In genomic region chr9:93900971-93901861, GRCh38 we compare ENCODE assay signal across 26 cellular contexts. TPM values are rescaled to one million over a fixed set of nuclear protein-coding genes. Genes with fewer than 3 reads are reported as not detected.
DNase-seq lines count a peak whose midpoint lies in the region; ATAC-seq and TF ChIP-seq lines count a peak whose summit lies in the region.
"Had no signal": no experiment of that assay in that cellular context is flagged by ENCODE, and none has a peak within 500 bp of the region (broad histone marks: within the 10 kb centered on the region; RNA-seq: fewer than 3 reads in every experiment).

No MANE protein-coding gene starts in this region.

- H3K27ac ChIP-seq in right atrium auricular region (no peak overlapping the region), WERI-Rb-1 (no peak overlapping the region)
- no peak overlapping the region for H3K27ac ChIP-seq in naive thymus-derived CD4-positive, alpha-beta T cell (ENCODE audit: low read depth, low read length)
- H3K27ac ChIP-seq: adrenal gland, breast epithelium, colonic mucosa, parathyroid adenoma, SK-N-MC, testis had no signal

- H3K4me3 Mint-ChIP-seq in naive thymus-derived CD4-positive, alpha-beta T cell = no peak overlapping the region
- H3K4me3 Mint-ChIP-seq in type B pancreatic cell = no peak overlapping the region
- H3K4me3 Mint-ChIP-seq: CD8-positive, alpha-beta T cell; stimulated activated effector memory CD8-positive, alpha-beta T cell treated with anti-CD3 and anti-CD28 coated beads, Interleukin-12 subunit alpha, Interleukin-12 subunit beta, amount 100 ng/mL, for 72 hours had no signal

- intact Hi-C loops in Right ventricle myocardium superior (cut with DNase I) = no loop called here
- intact Hi-C loops in naive thymus-derived CD4-positive, alpha-beta T cell (cut with micrococcal nuclease) = no loop called here

- H3K4me1 ChIP-seq in right atrium auricular region = no peaks in the 10 kb centered on the region
- H3K4me1 ChIP-seq in naive thymus-derived CD4-positive, alpha-beta T cell (ENCODE audit: control insufficient read depth in 2 of 2, insufficient read depth in 2 of 2, low read length in 2 of 2) = peaks cover 0 to 28% of the 10 kb centered on the region in 2 donors
- H3K4me1 ChIP-seq: adrenal gland, breast epithelium, colonic mucosa, HAP-1, parathyroid adenoma, testis had no signal

- H3K27ac Mint-ChIP-seq in naive thymus-derived CD4-positive, alpha-beta T cell = peak overlapping the region in 5 of 9 donors; percentile 43 to 80 (median 77)
- H3K27ac Mint-ChIP-seq in type B pancreatic cell = no peak overlapping the region
- H3K27ac Mint-ChIP-seq: CD8-positive, alpha-beta T cell; stimulated activated effector memory CD8-positive, alpha-beta T cell treated with anti-CD3 and anti-CD28 coated beads, Interleukin-12 subunit alpha, Interleukin-12 subunit beta, amount 100 ng/mL, for 72 hours had no signal

- no peak overlapping the region for H3K4me3 ChIP-seq in right atrium auricular region
- H3K4me3 ChIP-seq in WERI-Rb-1 (ENCODE audit: low read depth, low read length) = no peak overlapping the region
- H3K4me3 ChIP-seq in naive thymus-derived CD4-positive, alpha-beta T cell (ENCODE audit: low read length) = no peak overlapping the region
- H3K4me3 ChIP-seq: adrenal gland, breast epithelium, colonic mucosa, HAP-1, SK-N-MC, testis had no signal

- peaks cover 0 to 9% (median 1%) of the 10 kb centered on the region in 5 donors for H3K36me3 Mint-ChIP-seq in naive thymus-derived CD4-positive, alpha-beta T cell
- H3K36me3 Mint-ChIP-seq in type B pancreatic cell = no peaks in the 10 kb centered on the region
- H3K36me3 Mint-ChIP-seq: CD8-positive, alpha-beta T cell; stimulated activated effector memory CD8-positive, alpha-beta T cell treated with anti-CD3 and anti-CD28 coated beads, Interleukin-12 subunit alpha, Interleukin-12 subunit beta, amount 100 ng/mL, for 72 hours had no signal

- no peak for ATAC-seq in Right ventricle myocardium superior (ENCODE audit: poor library complexity)
- no peak for ATAC-seq in naive thymus-derived CD4-positive, alpha-beta T cell
- no peak for ATAC-seq in GM21786 (IDR thresholded peaks at IDR 0.05; ENCODE audit: unreplicated experiment)
- no peak for ATAC-seq in GM18858 (IDR thresholded peaks at IDR 0.05; ENCODE audit: unreplicated experiment)
- ATAC-seq: activated CD4-positive, CD25-positive, alpha-beta regulatory T cell treated with anti-CD3 and anti-CD28 coated beads, Interleukin-2, amount 50 U/mL, for 24 hours; CD8-positive, alpha-beta T cell; stimulated activated effector memory CD8-positive, alpha-beta T cell treated with anti-CD3 and anti-CD28 coated beads, Interleukin-12 subunit alpha, Interleukin-12 subunit beta, amount 100 ng/mL, for 72 hours had no signal

- POLR2A ChIA-PET in naive thymus-derived CD4-positive, alpha-beta T cell (lab: Charles Lee) = no interaction called here

- no peaks in the 10 kb centered on the region for H3K27me3 ChIP-seq in right atrium auricular region
- H3K27me3 ChIP-seq in WERI-Rb-1 (ENCODE audit: insufficient read depth, low read depth, severe bottlenecking) = no peaks in the 10 kb centered on the region
- H3K27me3 ChIP-seq in naive thymus-derived CD4-positive, alpha-beta T cell (ENCODE audit: control insufficient read depth in 2 of 2, insufficient read depth in 2 of 2, low read length in 2 of 2) = no peaks in the 10 kb centered on the region
- H3K27me3 ChIP-seq: adrenal gland, breast epithelium, colonic mucosa, testis had no signal

- H3K9me3 Mint-ChIP-seq in naive thymus-derived CD4-positive, alpha-beta T cell = peaks cover 0 to 9% (median 0%) of the 10 kb centered on the region in 11 donors
- peaks cover 1% of the 10 kb centered on the region for H3K9me3 Mint-ChIP-seq in type B pancreatic cell
- H3K9me3 Mint-ChIP-seq: CD8-positive, alpha-beta T cell; stimulated activated effector memory CD8-positive, alpha-beta T cell treated with anti-CD3 and anti-CD28 coated beads, Interleukin-12 subunit alpha, Interleukin-12 subunit beta, amount 100 ng/mL, for 72 hours had no signal

- H3K9me3 ChIP-seq in right atrium auricular region (no peaks in the 10 kb centered on the region), WERI-Rb-1 (ENCODE audit: severe bottlenecking) (peaks cover 4% of the 10 kb centered on the region)
- no peaks in the 10 kb centered on the region for H3K9me3 ChIP-seq in naive thymus-derived CD4-positive, alpha-beta T cell (ENCODE audit: control insufficient read depth in 2 of 3, low read length in 3 of 3)
- H3K9me3 ChIP-seq: adrenal gland, breast epithelium, colonic mucosa, HAP-1, testis had no signal

- DNase-seq in Right ventricle myocardium superior (peak; percentile 22), right atrium auricular region (ENCODE audit: low spot score) (no peak), WERI-Rb-1 (peak; percentile 6), type B pancreatic cell (ENCODE audit: extremely low spot score, unreplicated experiment) (peak; percentile 57), CD1c-positive myeloid dendritic cell (ENCODE audit: extremely low spot score) (no peak)
- no peak for DNase-seq in naive thymus-derived CD4-positive, alpha-beta T cell
- DNase-seq: colonic mucosa, mammary epithelial cell, NCI-H1436, NCI-H510A treated with DMSO at 0.1 percent for 48 hours, T-helper 9 cell, testis had no signal

- H3K27me3 Mint-ChIP-seq in naive thymus-derived CD4-positive, alpha-beta T cell = peaks cover 0 to 3% (median 0%) of the 10 kb centered on the region in 5 donors
- H3K27me3 Mint-ChIP-seq in type B pancreatic cell = peaks cover 10% of the 10 kb centered on the region

- CTCF ChIA-PET in naive thymus-derived CD4-positive, alpha-beta T cell (lab: Charles Lee) = interaction anchor here (1.0 kb wide), 1 partner anchor 8 kb away, joined by 3 read pairs; no protein-coding TSS in a partner anchor

- peaks cover 13 to 37% (median 26%) of the 10 kb centered on the region in 7 donors for H3K4me1 Mint-ChIP-seq in naive thymus-derived CD4-positive, alpha-beta T cell
- peaks cover 8% of the 10 kb centered on the region for H3K4me1 Mint-ChIP-seq in type B pancreatic cell (ENCODE audit: unreplicated experiment)
- H3K4me1 Mint-ChIP-seq: stimulated activated effector memory CD8-positive, alpha-beta T cell treated with anti-CD3 and anti-CD28 coated beads, Interleukin-12 subunit alpha, Interleukin-12 subunit beta, amount 100 ng/mL, for 72 hours had no signal

- no peaks in the 10 kb centered on the region for H3K36me3 ChIP-seq in right atrium auricular region
- no peaks in the 10 kb centered on the region for H3K36me3 ChIP-seq in WERI-Rb-1
- H3K36me3 ChIP-seq in naive thymus-derived CD4-positive, alpha-beta T cell (ENCODE audit: control insufficient read depth in 2 of 3, insufficient read depth in 3 of 3, low read length in 3 of 3) = no peaks in the 10 kb centered on the region
- H3K36me3 ChIP-seq: adrenal gland, breast epithelium, colonic mucosa, HAP-1 had no signal

- TF ChIP-seq CTCF in right atrium auricular region (IDR thresholded peaks at IDR 0.05) = no peak
- TF ChIP-seq CTCF in WERI-Rb-1 (IDR thresholded peaks at IDR 0.05; ENCODE audit: low read depth, low read length) = peak; percentile 13; the same call in 1 of the 2 replicates
- TF ChIP-seq CTCF in type B pancreatic cell (conservative IDR thresholded peaks at IDR 0.05) = no peak

RNA-seq across cellular contexts. Expression of gene BARX1, which starts 53.9 kb away (rescaled TPM):
- not detected for total RNA-seq in Right ventricle myocardium superior
- total RNA-seq in right atrium auricular region = not detected
- under 1 TPM in 2 of 5 experiments, not detected in 3; 0.19 to 0.56 TPM for total RNA-seq in naive thymus-derived CD4-positive, alpha-beta T cell
- polyA plus RNA-seq in naive thymus-derived CD4-positive, alpha-beta T cell = not detected
- 0.71 and 11.8 TPM in 2 replicates for total RNA-seq in type B pancreatic cell (ENCODE audit: low replicate concordance)
- total RNA-seq: adrenal gland, colonic mucosa, fibroblast of lung, kidney epithelial cell, mammary epithelial cell, myocyte, skeletal muscle tissue had no signal
- polyA plus RNA-seq: fibroblast of lung had no signal

Comparison
In these comparisons a context has a peak if more than half of its experiments do, and no peak if none do; other contexts are left out.
1. DNase-seq: peak in Right ventricle myocardium superior (single experiment), WERI-Rb-1 (single experiment) and type B pancreatic cell (single experiment); none in right atrium auricular region (single experiment), naive thymus-derived CD4-positive, alpha-beta T cell (0 of 9) and CD1c-positive myeloid dendritic cell (single experiment).